8 cellular contexts compared by ENCODE assay signal in genomic region chr3:160399347-160400047, GRCh38. TPM values are rescaled to one million over a fixed set of nuclear protein-coding genes. Genes with fewer than 3 reads are reported as not detected.
DNase-seq lines count a peak whose midpoint lies in the region; ATAC-seq and TF ChIP-seq lines count a peak whose summit lies in the region.

SMC4 (plus strand) TSS chr3:160399650; CDS start chr3:160400827, 1,177 bp downstream.

- in situ Hi-C loops in IMR-90 (cut with MboI; ENCODE audit: low sequenced_read_pairs): loop anchor here (25.0 kb wide), 1 partner anchor 512 kb away; no protein-coding TSS in a partner anchor

- H3K4ac ChIP-seq in IMR-90 (ENCODE audit: low read depth, low read length): peak within 1 kb of the TSS; percentile 84

- H3K4me3 ChIP-seq in IMR-90 (ENCODE audit: insufficient read depth, low read depth, low read length): peak within 1 kb of the TSS; percentile 60
- peak within 1 kb of the TSS; percentile 100 for H3K4me3 ChIP-seq in OCI-LY7 (ENCODE audit: low read depth, low read length, poor library complexity, severe bottlenecking)

- DNase-seq in DMS 273 (lab: John Stamatoyannopoulos, UW; ENCODE audit: unreplicated experiment): peak; percentile 99
- peak; percentile 92 for DNase-seq in IMR-90
- peak; percentile 96 for DNase-seq in OCI-LY7 (ENCODE audit: low spot score)
- DNase-seq in activated CD8-positive, alpha-beta memory T cell treated with anti-CD3 and anti-CD28 coated beads, Interleukin-2, amount 50 U/mL, for 48 hours: peak; percentile 90
- DNase-seq in epidermal melanocyte (ENCODE audit: insufficient read length, low spot score): peak; percentile 72
- DNase-seq in midbrain (lab: John Stamatoyannopoulos, UW): peak; percentile 94
- DNase-seq in stimulated activated CD8-positive, alpha-beta memory T cell treated with anti-CD3 and anti-CD28 coated beads, Interleukin-4, amount 100 ng/mL, for 1 hour (ENCODE audit: low read depth in 2 of 2, low spot score in 1 of 2): peak; percentile 58 to 68

- no peaks in the 10 kb centered on the region for H3K9me3 ChIP-seq in IMR-90 (ENCODE audit: control insufficient read depth, insufficient read depth, low read length)
- H3K9me3 ChIP-seq in OCI-LY7 (ENCODE audit: low read length): no peaks in the 10 kb centered on the region

- peak within 1 kb of the TSS; percentile 85 for H4K91ac ChIP-seq in IMR-90 (ENCODE audit: insufficient read depth, low read depth, low read length)

- no peak for TF ChIP-seq RAD21 in IMR-90 (IDR thresholded peaks at IDR 0.05; ENCODE audit: low read length)

- peak within 1 kb of the TSS; percentile 97 for H3K23ac ChIP-seq in IMR-90 (ENCODE audit: low read depth, low read length)

- CTCF ChIA-PET in IMR-90 (lab: Yijun Ruan, JAX): no interaction called here
- CTCF ChIA-PET in OCI-LY7 (lab: Charles Lee; ENCODE audit: unreplicated experiment): no interaction called here

- peaks cover 95% of the 10 kb centered on the region for H3K79me2 ChIP-seq in OCI-LY7 (ENCODE audit: insufficient read depth, low read depth, low read length)

- H2AFZ ChIP-seq in IMR-90 (replicated peaks; ENCODE audit: low read length, poor library complexity) (peak within 1 kb of the TSS; percentile 96), OCI-LY7 (ENCODE audit: low read length) (peak within 1 kb of the TSS; percentile 79)

- WGBS in IMR-90 (ENCODE audit: extremely low coverage in 2 of 2, insufficient read length in 1 of 2), 2 experiments: 0% methylated on average over 16 of the region's 47 CpGs; no CpG with 5 or more reads in 1 of the 2 experiments

- POLR2A ChIA-PET in IMR-90 (lab: Charles Lee; ENCODE audit: unreplicated experiment): no interaction called here
- POLR2A ChIA-PET in OCI-LY7 (lab: Charles Lee): interaction anchor here (0.7 to 1.4 kb wide), 10 partner anchors 8 to 231 kb away, joined by 3 to 9 read pairs (median 4); partner anchors contain the start of gene TRIM59

- H2AK9ac ChIP-seq in IMR-90 (replicated peaks; ENCODE audit: low read depth, low read length, poor library complexity): peak within 1 kb of the TSS; percentile 87

- dilution Hi-C loops in IMR-90 (cut with HindIII; ENCODE audit: low sequenced_read_pairs, unreplicated experiment): no loop called here

- H3K9ac ChIP-seq in IMR-90 (ENCODE audit: low read depth, low read length): peak within 1 kb of the TSS; percentile 66

- peak within 1 kb of the TSS; percentile 84 for H2AK5ac ChIP-seq in IMR-90 (ENCODE audit: low read depth, low read length)

- TF ChIP-seq CTCF in IMR-90 (conservative IDR thresholded peaks at IDR 0.05; ENCODE audit: low read depth, low read length) (no peak), OCI-LY7 (conservative IDR thresholded peaks at IDR 0.05; ENCODE audit: low read length) (no peak)

- H3K4me2 ChIP-seq in IMR-90 (ENCODE audit: low read depth, low read length): peak within 1 kb of the TSS; percentile 99
- H3K4me2 ChIP-seq in OCI-LY7 (ENCODE audit: low read length): peak within 1 kb of the TSS; percentile 84

- H2BK15ac ChIP-seq in IMR-90 (ENCODE audit: low read depth, low read length): peak within 1 kb of the TSS; percentile 39; the same call in 1 of the 3 replicates

- BruUV-seq in IMR-90 (replicated peaks; lab: Mats Ljungman, UMichigan): no TSS peak
- BruUV-seq in OCI-LY7 (replicated peaks; lab: Mats Ljungman, UMichigan): no TSS peak

- peak within 1 kb of the TSS; percentile 90 for H2BK5ac ChIP-seq in IMR-90 (ENCODE audit: low read depth, low read length, poor library complexity, severe bottlenecking)

- peak within 1 kb of the TSS; percentile 21 to 95 for H4K8ac ChIP-seq in IMR-90 (ENCODE audit: low read depth in 2 of 2, low read length in 2 of 2)

- no peaks in the 10 kb centered on the region for H3K9me1 ChIP-seq in IMR-90 (ENCODE audit: insufficient read depth, low read length)

- H2BK120ac ChIP-seq in IMR-90 (ENCODE audit: low read depth, low read length): peak within 1 kb of the TSS; percentile 79

- peak within 1 kb of the TSS; percentile 97 for H3K56ac ChIP-seq in IMR-90 (ENCODE audit: extremely low read depth, insufficient read depth, low read length)

- H2BK20ac ChIP-seq in IMR-90 (ENCODE audit: low read depth, low read length): peak within 1 kb of the TSS; percentile 50

- TF ChIP-seq POLR2A in IMR-90 (IDR thresholded peaks at IDR 0.05; ENCODE audit: low read depth, low read length): peak; percentile 90; the same call in 1 of the 2 replicates

- H3K4me1 ChIP-seq in IMR-90 (ENCODE audit: control insufficient read depth, insufficient read depth, low read length) (peaks cover 3% of the 10 kb centered on the region; the same call in 1 of the 2 replicates), OCI-LY7 (ENCODE audit: insufficient read depth, low read length, poor library complexity, severe bottlenecking) (peaks cover 44% of the 10 kb centered on the region)

- H3K79me1 ChIP-seq in IMR-90 (ENCODE audit: low read depth in 1 of 2, low read length in 2 of 2): peaks cover 0 to 18% of the 10 kb centered on the region in 2 experiments; a peak in 2 of 4 replicates

- peak within 1 kb of the TSS; percentile 88 for H3K27ac ChIP-seq in IMR-90 (ENCODE audit: insufficient read depth, low read length)
- peak within 1 kb of the TSS; percentile 92 for H3K27ac ChIP-seq in OCI-LY7 (ENCODE audit: low read depth, low read length, poor library complexity, severe bottlenecking)

- ATAC-seq in GM21529 (IDR thresholded peaks at IDR 0.05; ENCODE audit: unreplicated experiment) (peak; percentile 39), IMR-90 (ENCODE audit: low read depth) (peak; percentile 57)

- H3K36me3 ChIP-seq in IMR-90 (ENCODE audit: control insufficient read depth, insufficient read depth, low read length): no peaks in the 10 kb centered on the region; the same call in 1 of the 2 replicates
- H3K36me3 ChIP-seq in OCI-LY7 (ENCODE audit: insufficient read depth, low read length): peaks cover 50% of the 10 kb centered on the region

- intact Hi-C loops in IMR-90 (cut with micrococcal nuclease): loop anchor here (1.0 to 5.0 kb wide), 2 partner anchors 9 to 362 kb away; no protein-coding TSS in a partner anchor
- intact Hi-C loops in OCI-LY7 (cut with micrococcal nuclease; ENCODE audit: unreplicated experiment): loop anchor here (1.0 to 2.0 kb wide), 3 partner anchors 49 to 355 kb away; partner anchors contain the start of gene KPNA4

- H3K27me3 ChIP-seq in IMR-90 (ENCODE audit: control insufficient read depth, insufficient read depth, low read length): no peaks in the 10 kb centered on the region

- H3K14ac ChIP-seq in IMR-90 (replicated peaks; ENCODE audit: low read depth, low read length): peak within 1 kb of the TSS; percentile 92

- H3K9me2 ChIP-seq in OCI-LY7 (ENCODE audit: insufficient read depth, low read length): no peaks in the 10 kb centered on the region

- peak within 1 kb of the TSS; percentile 49 for H3K18ac ChIP-seq in IMR-90 (ENCODE audit: low read depth, low read length)

- H4K5ac ChIP-seq in IMR-90 (ENCODE audit: low read depth, low read length): peak within 1 kb of the TSS; percentile 38

- H4K20me1 ChIP-seq in IMR-90 (ENCODE audit: insufficient read depth, low read length) (peaks cover 3% of the 10 kb centered on the region), OCI-LY7 (ENCODE audit: insufficient read depth, low read length) (peaks cover 49% of the 10 kb centered on the region)

TF ChIP-seq in IMR-90, 13 proteins besides CTCF, POLR2A, EP300 and RAD21:
- TF ChIP-seq CHD1 (IDR thresholded peaks at IDR 0.05; ENCODE audit: low read depth, low read length) (0 out of 2 replicates have a peak, but pooled peaks have one; percentile 66), MAZ (IDR thresholded peaks at IDR 0.05; ENCODE audit: borderline replicate concordance, low read depth, low read length) (no peak), FOS (IDR thresholded peaks at IDR 0.05; ENCODE audit: low read depth, low read length) (no peak), BHLHE40 (IDR thresholded peaks at IDR 0.05; ENCODE audit: low read depth, low read length) (no peak), RCOR1 (IDR thresholded peaks at IDR 0.05; ENCODE audit: insufficient replicate concordance, low read length) (no peak), RFX5 (IDR thresholded peaks at IDR 0.05; ENCODE audit: low read depth, low read length) (no peak), NFE2L2 (IDR thresholded peaks at IDR 0.05; ENCODE audit: low read depth, low read length) (no peak), MXI1 (IDR thresholded peaks at IDR 0.05; ENCODE audit: borderline replicate concordance, low read depth, low read length) (peak; percentile 89), SMC3 (IDR thresholded peaks at IDR 0.05; ENCODE audit: low read depth, low read length) (no peak)

RNA-seq across cellular contexts. Expression of gene SMC4, which starts in this region (rescaled TPM):
- total RNA-seq in IMR-90 (2012; rRNA removed): 48.8 and 77.8 TPM in 2 replicates
- polyA plus RNA-seq in IMR-90 (2012; rRNA removed): 38.2 and 50.1 TPM in 2 replicates
- polyA plus RNA-seq in IMR-90 (2012; cell fraction: cytosol; rRNA removed): 14.0 and 14.4 TPM in 2 replicates
- 24.3 and 40.9 TPM in 2 replicates for polyA plus RNA-seq in IMR-90 (2012; cell fraction: nucleus; rRNA removed; ENCODE audit: low replicate concordance)
- total RNA-seq in OCI-LY7 (2014; rRNA removed; shearing (Covaris generic)): 316 and 348 TPM in 2 replicates
- 352 and 382 TPM in 2 replicates for total RNA-seq in OCI-LY7 (2022)

Comparison
In these comparisons a context has a peak if more than half of its experiments do, and no peak if none do; other contexts are left out.
1. Peak in every context shown above with its lines: DNase-seq, ATAC-seq, H3K4me3 ChIP-seq and H3K27ac ChIP-seq.